Comparison of ENCODE assay signal across 8 cellular contexts in genomic region chr12:122980192-122981035, GRCh38. TPM values are rescaled to one million over a fixed set of nuclear protein-coding genes. Genes with fewer than 3 reads are reported as not detected.
DNase-seq lines count a peak whose midpoint lies in the region; ATAC-seq and TF ChIP-seq lines count a peak whose summit lies in the region.

Gene ARL6IP4, plus strand, starts transcription at chr12:122980681. Its CDS starts 459 bp downstream, at chr12:122981140.

- no peak for TF ChIP-seq CTCF in lung (IDR thresholded peaks at IDR 0.05; ENCODE audit: control extremely low read depth, extremely low read depth)

- H3K4me1 Mint-ChIP-seq in activated CD4-positive, alpha-beta memory T cell treated with anti-CD3 and anti-CD28 coated beads, Interleukin-2, amount 10 ng/mL, durations not matched to agents 7 days and 5 days = peaks cover 76% of the 10 kb centered on the region

- CTCF ChIA-PET in activated CD4-positive, alpha-beta memory T cell treated with anti-CD3 and anti-CD28 coated beads, Interleukin-2, amount 10 ng/mL, durations not matched to agents 7 days and 5 days (lab: Charles Lee) = no interaction called here

- H3K4me3 Mint-ChIP-seq in activated CD4-positive, alpha-beta memory T cell treated with anti-CD3 and anti-CD28 coated beads, Interleukin-2, amount 10 ng/mL, durations not matched to agents 7 days and 5 days = peak within 1 kb of the TSS; percentile 86

- DNase-seq in NCI-H524 (lab: John Stamatoyannopoulos, UW) (peak; percentile 17 to 43), NCI-H524 treated with DMSO at 0.1 percent for 48 hours (lab: John Stamatoyannopoulos, UW) (no peak), NCI-H345 treated with DMSO at 0.1 percent for 48 hours (lab: John Stamatoyannopoulos, UW; ENCODE audit: unreplicated experiment) (peak; percentile 65), lung (ENCODE audit: low spot score) (peak; percentile 64)
- DNase-seq in activated CD4-positive, alpha-beta memory T cell treated with anti-CD3 and anti-CD28 coated beads, Interleukin-2, amount 10 ng/mL, durations not matched to agents 7 days and 5 days = peak; percentile 74
- DNase-seq in effector CD4-positive, alpha-beta T cell = peak; percentile 48
- DNase-seq in stimulated activated CD8-positive, alpha-beta memory T cell treated with anti-CD3 and anti-CD28 coated beads, Interleukin-12 subunit alpha, Interleukin-12 subunit beta, amount 100 ng/mL, for 1 hour (ENCODE audit: low read depth) = peak; percentile 47

- POLR2A ChIA-PET in activated CD4-positive, alpha-beta memory T cell treated with anti-CD3 and anti-CD28 coated beads, Interleukin-2, amount 10 ng/mL, durations not matched to agents 7 days and 5 days (lab: Charles Lee) = interaction anchor here (1.1 to 5.8 kb wide), 4 partner anchors 96 to 258 kb away, joined by 4 to 39 read pairs (median 6); partner anchors contain the start of genes MPHOSPH9 and MTRFR

- no peaks in the 10 kb centered on the region for H3K27me3 ChIP-seq in lung (ENCODE audit: control insufficient read depth, insufficient read depth)

- no peaks in the 10 kb centered on the region for H3K27me3 Mint-ChIP-seq in activated CD4-positive, alpha-beta memory T cell treated with anti-CD3 and anti-CD28 coated beads, Interleukin-2, amount 10 ng/mL, durations not matched to agents 7 days and 5 days

- H3K4me1 ChIP-seq in lung (ENCODE audit: control insufficient read depth in 2 of 2, insufficient read depth in 2 of 2, low read length in 2 of 2) = peaks cover 3 to 51% of the 10 kb centered on the region in 2 donors

- H3K4me3 ChIP-seq in lung = peak within 1 kb of the TSS; percentile 87

- no peaks in the 10 kb centered on the region for H3K9me3 ChIP-seq in lung (ENCODE audit: control insufficient read depth in 2 of 2, insufficient read depth in 1 of 2, low read length in 1 of 2)

- H3K9me3 Mint-ChIP-seq in activated CD4-positive, alpha-beta memory T cell treated with anti-CD3 and anti-CD28 coated beads, Interleukin-2, amount 10 ng/mL, durations not matched to agents 7 days and 5 days = no peaks in the 10 kb centered on the region

- H3K36me3 ChIP-seq in lung (ENCODE audit: control insufficient read depth in 2 of 2, insufficient read depth in 2 of 2, low read length in 2 of 2) = peaks cover 0 to 29% of the 10 kb centered on the region in 2 donors

- H3K27ac Mint-ChIP-seq in activated CD4-positive, alpha-beta memory T cell treated with anti-CD3 and anti-CD28 coated beads, Interleukin-2, amount 10 ng/mL, durations not matched to agents 7 days and 5 days = peak within 1 kb of the TSS; percentile 78

- H3K27ac ChIP-seq in lung (ENCODE audit: low read depth in 1 of 2, low read length in 1 of 2) = peak within 1 kb of the TSS; percentile 92 to 94

- peaks cover 33% of the 10 kb centered on the region for H3K36me3 Mint-ChIP-seq in activated CD4-positive, alpha-beta memory T cell treated with anti-CD3 and anti-CD28 coated beads, Interleukin-2, amount 10 ng/mL, durations not matched to agents 7 days and 5 days (ENCODE audit: low read depth)

- ATAC-seq in HG02852 (IDR thresholded peaks at IDR 0.05; ENCODE audit: unreplicated experiment) (peak; percentile 64), lung (ENCODE audit: insufficient read depth, low FRiP score) (peak; percentile 84)

- WGBS in lung, 2 donors = 0% methylated on average over 61 to 96 of the region's 96 CpGs

RNA-seq across cellular contexts. Expression of gene ARL6IP4, which starts in this region (rescaled TPM):
- total RNA-seq in activated CD4-positive, alpha-beta memory T cell treated with anti-CD3 and anti-CD28 coated beads, Interleukin-2, amount 10 ng/mL, durations not matched to agents 7 days and 5 days = 100 to 1,000 TPM; 166 to 175 TPM
- 100 to 1,000 TPM in 1 of 2 donors, 10 to 100 TPM in 1; 83.6 to 186 TPM for total RNA-seq in lung
- 100 to 1,000 TPM; 197 to 354 TPM for polyA plus RNA-seq in lung
